12 cellular contexts compared by ENCODE assay signal in the genomic region with DNA sequence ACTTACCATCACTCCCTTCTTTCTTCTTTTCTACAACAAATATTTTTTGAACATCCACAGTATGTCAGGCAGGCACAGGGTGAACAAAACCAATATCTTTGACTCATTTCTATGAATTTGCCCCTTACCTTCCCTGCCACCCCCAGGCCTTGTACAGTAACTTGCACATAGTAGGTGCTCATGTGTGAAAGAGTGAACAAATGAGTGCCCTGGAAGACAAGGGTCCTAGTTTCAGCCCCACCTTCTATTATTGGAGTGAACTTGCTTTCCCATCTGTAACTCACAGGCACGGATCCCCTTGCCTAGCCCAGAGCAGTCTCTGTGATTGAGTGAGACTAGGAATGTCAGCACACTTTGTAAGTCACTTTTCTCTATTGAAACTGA. TPM values are rescaled to one million over a fixed set of nuclear protein-coding genes. Genes with fewer than 3 reads are reported as not detected.
A peak's percentile ranks its signal among the peaks of the same experiment; 100 is the strongest.
DNase-seq lines count a peak whose midpoint lies in the region; ATAC-seq and TF ChIP-seq lines count a peak whose summit lies in the region.
"Had no signal": no experiment of that assay in that cellular context is flagged by ENCODE, and none has a peak within 500 bp of the region (broad histone marks: within the 10 kb centered on the region; RNA-seq: fewer than 3 reads in every experiment).

No MANE protein-coding gene starts in this region.

- CTCF ChIA-PET in activated CD4-positive, alpha-beta T cell treated with anti-CD3 and anti-CD28 coated beads for 36 hours (lab: Charles Lee), result interaction anchor here (0.6 to 1.3 kb wide), 9 partner anchors 10 to 315 kb away, joined by 3 to 6 read pairs (median 3); a partner anchor contains a TSS

- H3K4me3 ChIP-seq in NT2/D1 (ENCODE audit: insufficient read length, low read depth), result no peak overlapping the region
- H3K4me3 ChIP-seq: MG63, upper lobe of left lung had no signal

- intact Hi-C loops in activated CD4-positive, alpha-beta T cell treated with anti-CD3 and anti-CD28 coated beads for 36 hours (cut with DNase I, micrococcal nuclease), result no loop called here
- intact Hi-C loops in left colon (cut with DNase I, micrococcal nuclease), result no loop called here

- peaks cover 8% of the 10 kb centered on the region for H3K4me1 ChIP-seq in NT2/D1 (ENCODE audit: insufficient read depth, insufficient read length)
- H3K4me1 ChIP-seq: upper lobe of left lung had no signal

- H3K27me3 Mint-ChIP-seq in activated CD4-positive, alpha-beta T cell treated with anti-CD3 and anti-CD28 coated beads for 36 hours, result no peaks in the 10 kb centered on the region
- peaks cover 6% of the 10 kb centered on the region for H3K27me3 Mint-ChIP-seq in nephron progenitor cell (ENCODE audit: low read depth, poor library complexity)
- H3K27me3 Mint-ChIP-seq: activated naive CD4-positive, alpha-beta T cell treated with anti-CD3 and anti-CD28 coated beads, Interleukin-2, amount 50 U/mL, for 24 hours had no signal

- no peaks in the 10 kb centered on the region for H3K9me3 ChIP-seq in NT2/D1 (ENCODE audit: insufficient read depth, low read length)
- H3K9me3 ChIP-seq: MG63, upper lobe of left lung had no signal

- H3K4me3 Mint-ChIP-seq in activated CD4-positive, alpha-beta T cell treated with anti-CD3 and anti-CD28 coated beads for 36 hours, result no peak overlapping the region
- H3K4me3 Mint-ChIP-seq in nephron progenitor cell, result no peak overlapping the region
- H3K4me3 Mint-ChIP-seq: activated naive CD4-positive, alpha-beta T cell treated with anti-CD3 and anti-CD28 coated beads, Interleukin-2, amount 50 U/mL, for 24 hours; neural crest cell had no signal

- no peak for DNase-seq in activated CD4-positive, alpha-beta T cell treated with anti-CD3 and anti-CD28 coated beads for 36 hours
- no peak for DNase-seq in activated CD4-positive, alpha-beta T cell treated with anti-CD3 and anti-CD28 coated beads, Interleukin-2, amount 50 U/mL, for 48 hours
- DNase-seq in NT2/D1 (ENCODE audit: low read depth, low spot score) (no peak), nephron progenitor cell (no peak), left colon (no peak)
- DNase-seq in stimulated activated CD4-positive, alpha-beta T cell treated with anti-CD3 and anti-CD28 coated beads, Interleukin-4, amount 100 ng/mL, for 24 hours, result no peak
- DNase-seq: 8988T, MG63, T1000, upper lobe of left lung had no signal

- H3K9ac ChIP-seq in NT2/D1 (ENCODE audit: insufficient read length, low read depth), result peak overlapping the region; percentile 22

- H3K36me3 ChIP-seq in NT2/D1 (ENCODE audit: insufficient read depth, insufficient read length, low read length), result peaks cover 67% of the 10 kb centered on the region
- H3K36me3 ChIP-seq: MG63 had no signal

- no peaks in the 10 kb centered on the region for H3K27me3 ChIP-seq in NT2/D1 (ENCODE audit: insufficient read depth, insufficient read length)
- H3K27me3 ChIP-seq: MG63, upper lobe of left lung had no signal

- no peak for TF ChIP-seq CTCF in nephron progenitor cell (IDR thresholded peaks at IDR 0.05)

- H3K27ac Mint-ChIP-seq in activated CD4-positive, alpha-beta T cell treated with anti-CD3 and anti-CD28 coated beads for 36 hours, result peak overlapping the region; percentile 56
- peak overlapping the region; percentile 79 for H3K27ac Mint-ChIP-seq in nephron progenitor cell
- H3K27ac Mint-ChIP-seq: activated naive CD4-positive, alpha-beta T cell treated with anti-CD3 and anti-CD28 coated beads, Interleukin-2, amount 50 U/mL, for 24 hours had no signal

- H3K9me3 Mint-ChIP-seq in activated CD4-positive, alpha-beta T cell treated with anti-CD3 and anti-CD28 coated beads for 36 hours (ENCODE audit: low read depth), result no peaks in the 10 kb centered on the region
- H3K9me3 Mint-ChIP-seq in nephron progenitor cell, result no peaks in the 10 kb centered on the region
- H3K9me3 Mint-ChIP-seq: activated naive CD4-positive, alpha-beta T cell treated with anti-CD3 and anti-CD28 coated beads, Interleukin-2, amount 50 U/mL, for 24 hours; neural crest cell had no signal

- peaks cover 51% of the 10 kb centered on the region for H3K36me3 Mint-ChIP-seq in activated CD4-positive, alpha-beta T cell treated with anti-CD3 and anti-CD28 coated beads for 36 hours (ENCODE audit: low read depth)
- H3K36me3 Mint-ChIP-seq in nephron progenitor cell (ENCODE audit: low read depth), result peaks cover 62% of the 10 kb centered on the region

- POLR2A ChIA-PET in activated CD4-positive, alpha-beta T cell treated with anti-CD3 and anti-CD28 coated beads for 36 hours (lab: Charles Lee), result interaction anchor here (0.9 to 1.0 kb wide), 2 partner anchors 9 to 26 kb away, joined by 3 read pairs; no protein-coding TSS in a partner anchor

- peaks cover 27% of the 10 kb centered on the region for H3K4me1 Mint-ChIP-seq in activated CD4-positive, alpha-beta T cell treated with anti-CD3 and anti-CD28 coated beads for 36 hours
- H3K4me1 Mint-ChIP-seq in nephron progenitor cell, result no peaks in the 10 kb centered on the region
- H3K4me1 Mint-ChIP-seq: neural crest cell had no signal

- peak; percentile 6 for ATAC-seq in activated CD4-positive, alpha-beta T cell treated with anti-CD3 and anti-CD28 coated beads for 36 hours
- no peak for ATAC-seq in left colon

RNA-seq across cellular contexts. Expression of a gene that starts 12.8 kb away (rescaled TPM):
- 10 to 100 TPM; 51.6 to 66.0 TPM for total RNA-seq in activated CD4-positive, alpha-beta T cell treated with anti-CD3 and anti-CD28 coated beads for 36 hours
- 10 to 100 TPM; 22.2 to 25.8 TPM for total RNA-seq in left colon

RNA-seq across cellular contexts. Expression of a gene that starts 23.6 kb away (rescaled TPM):
- total RNA-seq in activated CD4-positive, alpha-beta T cell treated with anti-CD3 and anti-CD28 coated beads for 36 hours, result 1 to 10 TPM in 1 of 2 experiments, under 1 TPM in 1; 0.87 to 1.1 TPM
- 100 to 1,000 TPM; 202 to 348 TPM for total RNA-seq in left colon

RNA-seq across cellular contexts. Expression of a gene that starts 50.8 kb away (rescaled TPM):
- 10 to 100 TPM; 44.3 to 45.6 TPM for total RNA-seq in activated CD4-positive, alpha-beta T cell treated with anti-CD3 and anti-CD28 coated beads for 36 hours
- 10 to 100 TPM; 33.8 to 38.8 TPM for total RNA-seq in left colon

RNA-seq across cellular contexts. Expression of a gene that starts 51.6 kb away (rescaled TPM):
- 10 to 100 TPM; 12.0 to 17.2 TPM for total RNA-seq in activated CD4-positive, alpha-beta T cell treated with anti-CD3 and anti-CD28 coated beads for 36 hours
- total RNA-seq in left colon, result 10 to 100 TPM; 17.1 to 18.6 TPM

Comparison
In these comparisons a context has a peak if more than half of its experiments do, and no peak if none do; other contexts are left out.
1. RNA of a gene that starts 23.6 kb away (total RNA-seq): 202 to 348 TPM in left colon; 0.87 to 1.1 TPM in activated CD4-positive, alpha-beta T cell treated with anti-CD3 and anti-CD28 coated beads for 36 hours; every median in the first group is over 10 times any median in the second.